8 cellular contexts compared by ENCODE assay signal in genomic region chr6:50816115-50816675, GRCh38.
DNase-seq lines count a peak whose midpoint lies in the region; ATAC-seq, FAIRE-seq and TF ChIP-seq lines count a peak whose summit lies in the region.

No MANE protein-coding gene starts in this region.

- H3K36me3 Mint-ChIP-seq in central memory CD8-positive, alpha-beta T cell (ENCODE audit: insufficient read depth) = no peaks in the 10 kb centered on the region

- POLR2A ChIA-PET in AG04449 (lab: Yijun Ruan, JAX) = no interaction called here

- DNase-seq in AG04449 (ENCODE audit: low read depth, low spot score) (no peak), NCI-H146 (lab: John Stamatoyannopoulos, UW) (peak; percentile 62), kidney glomerular epithelial cell (lab: John Stamatoyannopoulos, UW) (peak; percentile 66)
- no peak for DNase-seq in central memory CD8-positive, alpha-beta T cell (ENCODE audit: low spot score in 2 of 2)
- DNase-seq in stimulated activated CD4-positive, alpha-beta T cell treated with anti-CD3 and anti-CD28 coated beads, Interleukin-1b, Interleukin-23, amount 100 ng/mL, for 24 hours (ENCODE audit: low read depth in 4 of 4, low spot score in 1 of 4) = peak; percentile 16 to 44 (median 28)

- peak overlapping the region; percentile 58 for H3K4me3 Mint-ChIP-seq in central memory CD8-positive, alpha-beta T cell

- peak; percentile 76 for TF ChIP-seq CTCF in AG04449 (IDR thresholded peaks at IDR 0.05; ENCODE audit: insufficient read depth, low read length, missing control alignments)

- FAIRE-seq in TTC549 (lab: Jason Lieb, UNC) = peak; percentile 80

- no peaks in the 10 kb centered on the region for H3K9me3 Mint-ChIP-seq in central memory CD8-positive, alpha-beta T cell

- H3K4me3 ChIP-seq in AG04449 (ENCODE audit: low read depth, low read length) = peak overlapping the region; percentile 61

- peaks cover 6% of the 10 kb centered on the region for H3K4me1 Mint-ChIP-seq in central memory CD8-positive, alpha-beta T cell

- CTCF ChIA-PET in AG04449 (lab: Yijun Ruan, JAX) = interaction anchor here (0.7 to 2.3 kb wide), 11 partner anchors 8 to 1208 kb away, joined by 3 to 14 read pairs (median 4); no protein-coding TSS in a partner anchor

- H3K27ac Mint-ChIP-seq in central memory CD8-positive, alpha-beta T cell (ENCODE audit: low read depth) = no peak overlapping the region

- peaks cover 67% of the 10 kb centered on the region for H3K27me3 Mint-ChIP-seq in central memory CD8-positive, alpha-beta T cell

- ATAC-seq in GM18499 (IDR thresholded peaks at IDR 0.05; ENCODE audit: insufficient read depth, unreplicated experiment) (peak; percentile 53), HG02938 (IDR thresholded peaks at IDR 0.05; ENCODE audit: unreplicated experiment) (peak; percentile 75)
- ATAC-seq in central memory CD8-positive, alpha-beta T cell (replicated peaks; ENCODE audit: extremely low read depth, poor library complexity, severe bottlenecking) = no peak

Comparison
In these comparisons a context has a peak if more than half of its experiments do, and no peak if none do; other contexts are left out.
1. DNase-seq: peak in NCI-H146 (single experiment), kidney glomerular epithelial cell (single experiment) and stimulated activated CD4-positive, alpha-beta T cell treated with anti-CD3 and anti-CD28 coated beads, Interleukin-1b, Interleukin-23, amount 100 ng/mL, for 24 hours (4 of 4); none in AG04449 (single experiment) and central memory CD8-positive, alpha-beta T cell (0 of 2).